ENCODE assay signal across 25 cellular contexts in the genomic region with DNA sequence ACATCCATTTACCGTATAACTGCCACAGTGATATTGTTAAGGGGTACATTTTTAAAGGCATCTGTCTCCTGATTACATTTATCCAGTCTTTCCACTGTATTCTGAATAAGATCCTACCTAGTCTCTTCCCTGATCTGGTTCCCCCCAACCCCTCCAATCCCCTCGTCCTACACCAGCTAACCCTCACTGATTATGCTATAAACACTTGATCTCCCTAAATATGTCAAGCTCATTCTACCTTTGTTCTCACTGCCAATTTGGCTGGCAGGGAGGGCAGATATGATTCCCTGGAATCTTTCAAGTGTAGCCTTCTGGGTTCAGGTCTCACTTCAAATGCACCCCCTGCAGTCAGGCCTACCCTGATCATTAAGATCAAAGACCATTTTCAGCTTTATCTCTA.
DNase-seq lines count a peak whose midpoint lies in the region; ATAC-seq, FAIRE-seq and TF ChIP-seq lines count a peak whose summit lies in the region.
"Had no signal": no experiment of that assay in that cellular context is flagged by ENCODE, and none has a peak within 500 bp of the region (broad histone marks: within the 10 kb centered on the region; RNA-seq: fewer than 3 reads in every experiment).

No MANE protein-coding gene starts in this region.

- H3K27ac ChIP-seq in K562 (ENCODE audit: extremely low read depth, low read depth, low read length) (no peak overlapping the region), endodermal cell (ENCODE audit: low read depth, low read length) (no peak overlapping the region)
- H3K27ac ChIP-seq: BLaER1 had no signal

- no peak for TF ChIP-seq EP300 in K562 (IDR thresholded peaks at IDR 0.05; ENCODE audit: low read length)

- H3K36me3 Mint-ChIP-seq in endodermal cell (ENCODE audit: low read depth): no peaks in the 10 kb centered on the region
- no peaks in the 10 kb centered on the region for H3K36me3 Mint-ChIP-seq in nephron progenitor cell (ENCODE audit: low read depth)
- H3K36me3 Mint-ChIP-seq: CD14-positive monocyte; CD4-positive, alpha-beta memory T cell; CD4-positive, CD25-positive, alpha-beta regulatory T cell; CD8-positive, alpha-beta memory T cell had no signal

- no TSS peak for BruUV-seq in K562 (replicated peaks; lab: Mats Ljungman, UMichigan)

- H3K27ac Mint-ChIP-seq in endodermal cell (no peak overlapping the region), nephron progenitor cell (peak overlapping the region; percentile 77)
- H3K27ac Mint-ChIP-seq: CD14-positive monocyte; CD4-positive, CD25-positive, alpha-beta regulatory T cell; CD8-positive, alpha-beta memory T cell had no signal

- no peak overlapping the region for H3K4me2 ChIP-seq in K562 (ENCODE audit: insufficient read depth, low read length)
- H3K4me2 ChIP-seq: BLaER1 had no signal

- intact Hi-C loops in K562 (cut with micrococcal nuclease): no loop called here

- H3K36me3 ChIP-seq in K562 (ENCODE audit: control insufficient read depth, insufficient read depth, low read length): no peaks in the 10 kb centered on the region
- H3K36me3 ChIP-seq in endodermal cell (ENCODE audit: control insufficient read depth, insufficient read depth, low read length): no peaks in the 10 kb centered on the region
- H3K36me3 ChIP-seq: BE2C, BLaER1 had no signal

- TF ChIP-seq POLR2A in K562 (conservative IDR thresholded peaks at IDR 0.05): no peak

- DNase-seq in K562 (ENCODE audit: extremely low read depth in 1 of 4, low spot score in 3 of 4) (no peak), endodermal cell (no peak), nephron progenitor cell (no peak)
- DNase-seq: 8988T; ACHN; BE2C; C1 segment of cervical spinal cord; CD4-positive, alpha-beta memory T cell; CD4-positive, CD25-positive, alpha-beta regulatory T cell; CD8-positive, alpha-beta memory T cell; COR-L47; DMS 273 treated with DMSO at 0.1 percent for 48 hours; DMS153; DMS53; DMS79; DND-41; EL had no signal

- H3K9me3 Mint-ChIP-seq in endodermal cell (no peaks in the 10 kb centered on the region), nephron progenitor cell (no peaks in the 10 kb centered on the region)

- TF ChIP-seq CTCF in K562 (IDR thresholded peaks at IDR 0.05 in 2 of 3, conservative IDR thresholded peaks at IDR 0.05 in 1 of 3; ENCODE audit: insufficient read depth in 2 of 3, low read depth in 1 of 3, low read length in 3 of 3) (no peak), endodermal cell (conservative IDR thresholded peaks at IDR 0.05) (no peak), nephron progenitor cell (IDR thresholded peaks at IDR 0.05) (no peak)

- no peaks in the 10 kb centered on the region for H3K9me1 ChIP-seq in K562 (ENCODE audit: control insufficient read depth, insufficient read depth, low read length)

- H3K9me3 ChIP-seq in K562 (replicated peaks; ENCODE audit: control insufficient read depth, insufficient read depth, low read depth, low read length): peaks cover 7% of the 10 kb centered on the region; the same call in 1 of the 2 replicates
- H3K9me3 ChIP-seq in endodermal cell (ENCODE audit: control insufficient read depth, low read length): peaks cover 17% of the 10 kb centered on the region
- H3K9me3 ChIP-seq: BE2C, BLaER1 had no signal

- no peak for TF ChIP-seq RAD21 in K562 (CRISPR knock-in tag; conservative IDR thresholded peaks at IDR 0.05 in 1 of 2, IDR thresholded peaks at IDR 0.05 in 1 of 2)

- peaks cover 5% of the 10 kb centered on the region for H3K27me3 Mint-ChIP-seq in endodermal cell (ENCODE audit: insufficient read depth)
- H3K27me3 Mint-ChIP-seq in nephron progenitor cell (ENCODE audit: low read depth, poor library complexity): no peaks in the 10 kb centered on the region
- H3K27me3 Mint-ChIP-seq: CD4-positive, alpha-beta memory T cell; CD4-positive, CD25-positive, alpha-beta regulatory T cell; CD8-positive, alpha-beta memory T cell had no signal

- no peak overlapping the region for H2AFZ ChIP-seq in K562 (ENCODE audit: low read depth, low read length)

- peaks cover 26% of the 10 kb centered on the region for H3K4me1 Mint-ChIP-seq in endodermal cell
- H3K4me1 Mint-ChIP-seq in nephron progenitor cell: peaks cover 22% of the 10 kb centered on the region
- H3K4me1 Mint-ChIP-seq: CD4-positive, alpha-beta memory T cell; CD4-positive, CD25-positive, alpha-beta regulatory T cell; CD8-positive, alpha-beta memory T cell had no signal

- H3K4me3 ChIP-seq in K562 (no peak overlapping the region), endodermal cell (ENCODE audit: low read length) (peak overlapping the region; percentile 13)
- H3K4me3 ChIP-seq: BLaER1, GM12878 had no signal

- H3K4me3 Mint-ChIP-seq in endodermal cell (no peak overlapping the region), nephron progenitor cell (no peak overlapping the region)
- H3K4me3 Mint-ChIP-seq: CD4-positive, alpha-beta memory T cell; CD4-positive, CD25-positive, alpha-beta regulatory T cell; CD8-positive, alpha-beta memory T cell had no signal

- H4K20me1 ChIP-seq in K562 (replicated peaks; ENCODE audit: control insufficient read depth, insufficient read depth, low read length): no peaks in the 10 kb centered on the region
- H4K20me1 ChIP-seq: BLaER1 had no signal

- H3K4me1 ChIP-seq in K562 (replicated peaks in 1 of 2; ENCODE audit: control insufficient read depth in 2 of 2, insufficient read depth in 2 of 2, low read length in 2 of 2): no peaks in the 10 kb centered on the region
- no peaks in the 10 kb centered on the region for H3K4me1 ChIP-seq in endodermal cell (ENCODE audit: control insufficient read depth, insufficient read depth, low read length)
- H3K4me1 ChIP-seq: BE2C, BLaER1 had no signal

- POLR2A ChIA-PET in K562 (lab: Yijun Ruan, JAX): interaction anchor here (1.6 kb wide), 1 partner anchor 8 kb away, joined by 5 read pairs; no protein-coding TSS in a partner anchor

- H3K79me2 ChIP-seq in K562 (ENCODE audit: control insufficient read depth, insufficient read depth, low read length): no peaks in the 10 kb centered on the region

- WGBS in K562 (ENCODE audit: insufficient coverage, low coverage, missing lambda C conversion rate): 8% methylated on average over 2 of the region's 2 CpGs
- WGBS in endodermal cell (ENCODE audit: insufficient coverage in 1 of 2, insufficient read length in 1 of 2), 2 experiments: 90% methylated on average over 2 of the region's 2 CpGs; no CpG with 5 or more reads in 1 of the 2 experiments

- CTCF ChIA-PET in K562 (lab: Yijun Ruan, JAX; ENCODE audit: low intra/inter-chr PET ratio): no interaction called here

- FAIRE-seq in K562 (lab: Jason Lieb, UNC): no peak
- FAIRE-seq: A204.1, GM12878, GM12892, GM18507 had no signal

- H3K27me3 ChIP-seq in K562 (ENCODE audit: control insufficient read depth in 2 of 2, insufficient read depth in 2 of 2, low read length in 2 of 2) (no peaks in the 10 kb centered on the region), endodermal cell (ENCODE audit: control insufficient read depth, insufficient read depth, low read length, poor library complexity, severe bottlenecking) (no peaks in the 10 kb centered on the region)
- H3K27me3 ChIP-seq: BE2C, BLaER1 had no signal

- H3K9ac ChIP-seq in K562 (ENCODE audit: insufficient read depth in 1 of 2, low read depth in 2 of 2, low read length in 2 of 2): no peak overlapping the region
- no peak overlapping the region for H3K9ac ChIP-seq in endodermal cell (ENCODE audit: extremely low read depth, low read length, poor library complexity, severe bottlenecking)
- H3K9ac ChIP-seq: BLaER1 had no signal

- ATAC-seq in K562 (no peak), GM21367 (IDR thresholded peaks at IDR 0.05; ENCODE audit: unreplicated experiment) (no peak), HG03045 (IDR thresholded peaks at IDR 0.05; ENCODE audit: unreplicated experiment) (no peak)
- ATAC-seq: GM12878 had no signal

- in situ Hi-C loops in K562 (cut with MboI): no loop called here

TF ChIP-seq in K562, 482 proteins besides CTCF, POLR2A, EP300 and RAD21 (continues in another document):
- TF ChIP-seq TOE1 (IDR thresholded peaks at IDR 0.05; ENCODE audit: borderline replicate concordance): no peak
- TF ChIP-seq TOE1 (CRISPR knock-in tag; IDR thresholded peaks at IDR 0.05; ENCODE audit: borderline replicate concordance, low read depth): no peak
- TF ChIP-seq LARP7 (IDR thresholded peaks at IDR 0.05): no peak
- TF ChIP-seq HEY1 (CRISPR knock-in tag; IDR thresholded peaks at IDR 0.05; ENCODE audit: borderline replicate concordance): no peak
- TF ChIP-seq, protein P1, sequence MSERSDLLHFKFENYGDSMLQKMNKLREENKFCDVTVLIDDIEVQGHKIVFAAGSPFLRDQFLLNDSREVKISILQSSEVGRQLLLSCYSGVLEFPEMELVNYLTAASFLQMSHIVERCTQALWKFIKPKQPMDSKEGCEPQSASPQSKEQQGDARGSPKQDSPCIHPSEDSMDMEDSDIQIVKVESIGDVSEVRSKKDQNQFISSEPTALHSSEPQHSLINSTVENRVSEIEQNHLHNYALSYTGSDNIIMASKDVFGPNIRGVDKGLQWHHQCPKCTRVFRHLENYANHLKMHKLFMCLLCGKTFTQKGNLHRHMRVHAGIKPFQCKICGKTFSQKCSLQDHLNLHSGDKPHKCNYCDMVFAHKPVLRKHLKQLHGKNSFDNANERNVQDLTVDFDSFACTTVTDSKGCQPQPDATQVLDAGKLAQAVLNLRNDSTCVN (CRISPR knock-in tag; IDR thresholded peaks at IDR 0.05): no peak
- no peak for TF ChIP-seq ZNF431 (CRISPR knock-in tag; IDR thresholded peaks at IDR 0.05)
- TF ChIP-seq, protein P2, sequence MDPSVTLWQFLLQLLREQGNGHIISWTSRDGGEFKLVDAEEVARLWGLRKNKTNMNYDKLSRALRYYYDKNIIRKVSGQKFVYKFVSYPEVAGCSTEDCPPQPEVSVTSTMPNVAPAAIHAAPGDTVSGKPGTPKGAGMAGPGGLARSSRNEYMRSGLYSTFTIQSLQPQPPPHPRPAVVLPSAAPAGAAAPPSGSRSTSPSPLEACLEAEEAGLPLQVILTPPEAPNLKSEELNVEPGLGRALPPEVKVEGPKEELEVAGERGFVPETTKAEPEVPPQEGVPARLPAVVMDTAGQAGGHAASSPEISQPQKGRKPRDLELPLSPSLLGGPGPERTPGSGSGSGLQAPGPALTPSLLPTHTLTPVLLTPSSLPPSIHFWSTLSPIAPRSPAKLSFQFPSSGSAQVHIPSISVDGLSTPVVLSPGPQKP (CRISPR knock-in tag; IDR thresholded peaks at IDR 0.05): 0 out of 2 replicates have a peak, but pooled peaks have one; percentile 51
- no peak for TF ChIP-seq TBP (optimal IDR thresholded peaks at IDR 0.05; ENCODE audit: low read depth, low read length)
- TF ChIP-seq FOS (IDR thresholded peaks at IDR 0.05; ENCODE audit: extremely low read depth, insufficient read length): no peak
